ENCODE assay signal across 1 cellular context in the genomic region with DNA sequence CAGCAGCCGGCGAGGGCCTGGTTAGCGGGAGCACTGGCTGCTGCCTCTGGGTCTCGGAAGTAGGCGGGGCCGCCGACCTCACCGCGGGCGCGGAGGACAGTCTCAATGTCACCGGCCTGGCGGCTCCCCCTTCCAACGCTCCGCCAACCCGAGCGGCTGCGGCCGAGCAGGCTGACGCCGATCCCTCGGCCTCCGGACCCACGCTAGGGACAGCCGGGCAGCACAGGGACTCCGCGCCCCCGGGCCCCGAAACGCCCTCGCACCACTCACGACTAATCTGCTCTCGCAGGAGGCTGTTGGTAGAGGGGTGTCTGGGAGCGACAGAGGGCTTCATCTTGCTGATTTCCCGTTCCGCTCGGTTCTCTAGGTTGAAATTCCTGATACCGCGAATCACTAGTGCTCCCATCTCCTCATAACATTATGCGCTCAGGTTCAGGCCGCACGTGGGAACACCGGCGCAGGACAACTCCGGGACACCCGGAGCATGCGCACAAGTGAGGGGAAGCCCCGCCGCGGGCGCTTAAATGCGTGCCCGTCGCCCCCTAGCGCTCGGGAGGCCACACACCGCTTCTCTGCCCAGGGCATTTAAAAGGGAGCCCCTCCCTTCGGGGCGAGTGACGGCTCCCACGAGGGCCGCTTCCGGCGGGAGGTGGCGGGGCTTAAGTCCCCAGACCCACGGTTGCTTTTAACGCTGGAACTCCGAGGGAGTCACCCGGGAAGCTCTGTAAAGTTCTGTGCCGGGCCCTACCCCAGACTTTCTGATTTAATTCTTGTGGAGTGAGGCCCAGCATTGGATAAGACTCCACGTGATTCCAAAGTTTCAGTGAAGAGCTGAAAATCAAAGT.
TF ChIP-seq lines count a peak whose summit lies in the region.

A gene (minus strand): TSS at position 496 of the 845 bp plus-strand sequence. CDS start 90 bp downstream, at position 406.

TF ChIP-seq in K562, 482 proteins besides CTCF, POLR2A, EP300 and RAD21 (continued from another document and continues in another):
- TF ChIP-seq, protein P1, sequence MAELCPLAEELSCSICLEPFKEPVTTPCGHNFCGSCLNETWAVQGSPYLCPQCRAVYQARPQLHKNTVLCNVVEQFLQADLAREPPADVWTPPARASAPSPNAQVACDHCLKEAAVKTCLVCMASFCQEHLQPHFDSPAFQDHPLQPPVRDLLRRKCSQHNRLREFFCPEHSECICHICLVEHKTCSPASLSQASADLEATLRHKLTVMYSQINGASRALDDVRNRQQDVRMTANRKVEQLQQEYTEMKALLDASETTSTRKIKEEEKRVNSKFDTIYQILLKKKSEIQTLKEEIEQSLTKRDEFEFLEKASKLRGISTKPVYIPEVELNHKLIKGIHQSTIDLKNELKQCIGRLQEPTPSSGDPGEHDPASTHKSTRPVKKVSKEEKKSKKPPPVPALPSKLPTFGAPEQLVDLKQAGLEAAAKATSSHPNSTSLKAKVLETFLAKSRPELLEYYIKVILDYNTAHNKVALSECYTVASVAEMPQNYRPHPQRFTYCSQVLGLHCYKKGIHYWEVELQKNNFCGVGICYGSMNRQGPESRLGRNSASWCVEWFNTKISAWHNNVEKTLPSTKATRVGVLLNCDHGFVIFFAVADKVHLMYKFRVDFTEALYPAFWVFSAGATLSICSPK (IDR thresholded peaks at IDR 0.05; ENCODE audit: borderline replicate concordance) = no peak
- TF ChIP-seq, protein P2, sequence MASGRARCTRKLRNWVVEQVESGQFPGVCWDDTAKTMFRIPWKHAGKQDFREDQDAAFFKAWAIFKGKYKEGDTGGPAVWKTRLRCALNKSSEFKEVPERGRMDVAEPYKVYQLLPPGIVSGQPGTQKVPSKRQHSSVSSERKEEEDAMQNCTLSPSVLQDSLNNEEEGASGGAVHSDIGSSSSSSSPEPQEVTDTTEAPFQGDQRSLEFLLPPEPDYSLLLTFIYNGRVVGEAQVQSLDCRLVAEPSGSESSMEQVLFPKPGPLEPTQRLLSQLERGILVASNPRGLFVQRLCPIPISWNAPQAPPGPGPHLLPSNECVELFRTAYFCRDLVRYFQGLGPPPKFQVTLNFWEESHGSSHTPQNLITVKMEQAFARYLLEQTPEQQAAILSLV (tag; IDR thresholded peaks at IDR 0.05) = no peak
- TF ChIP-seq SMARCB1 (IDR thresholded peaks at IDR 0.05; ENCODE audit: insufficient read length, low read depth) = no peak
- TF ChIP-seq GATA2 (CRISPR knock-in tag; IDR thresholded peaks at IDR 0.05) = no peak
- no peak for TF ChIP-seq ZFPM2 (CRISPR knock-in tag; IDR thresholded peaks at IDR 0.05)
- TF ChIP-seq, protein P3, sequence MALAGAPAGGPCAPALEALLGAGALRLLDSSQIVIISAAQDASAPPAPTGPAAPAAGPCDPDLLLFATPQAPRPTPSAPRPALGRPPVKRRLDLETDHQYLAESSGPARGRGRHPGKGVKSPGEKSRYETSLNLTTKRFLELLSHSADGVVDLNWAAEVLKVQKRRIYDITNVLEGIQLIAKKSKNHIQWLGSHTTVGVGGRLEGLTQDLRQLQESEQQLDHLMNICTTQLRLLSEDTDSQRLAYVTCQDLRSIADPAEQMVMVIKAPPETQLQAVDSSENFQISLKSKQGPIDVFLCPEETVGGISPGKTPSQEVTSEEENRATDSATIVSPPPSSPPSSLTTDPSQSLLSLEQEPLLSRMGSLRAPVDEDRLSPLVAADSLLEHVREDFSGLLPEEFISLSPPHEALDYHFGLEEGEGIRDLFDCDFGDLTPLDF (CRISPR knock-in tag; IDR thresholded peaks at IDR 0.05) = peak; percentile 67; the same call in 1 of the 2 replicates
- no peak for TF ChIP-seq ARHGAP35 (IDR thresholded peaks at IDR 0.05; ENCODE audit: partially characterized antibody)
- TF ChIP-seq SRSF7 (optimal IDR thresholded peaks at IDR 0.05; ENCODE audit: low read depth, low read length) = no peak
- TF ChIP-seq RBM22 (IDR thresholded peaks at IDR 0.05; ENCODE audit: low read depth, low read length, poor library complexity, severe bottlenecking) = peak; percentile 51
- TF ChIP-seq, protein P4, sequence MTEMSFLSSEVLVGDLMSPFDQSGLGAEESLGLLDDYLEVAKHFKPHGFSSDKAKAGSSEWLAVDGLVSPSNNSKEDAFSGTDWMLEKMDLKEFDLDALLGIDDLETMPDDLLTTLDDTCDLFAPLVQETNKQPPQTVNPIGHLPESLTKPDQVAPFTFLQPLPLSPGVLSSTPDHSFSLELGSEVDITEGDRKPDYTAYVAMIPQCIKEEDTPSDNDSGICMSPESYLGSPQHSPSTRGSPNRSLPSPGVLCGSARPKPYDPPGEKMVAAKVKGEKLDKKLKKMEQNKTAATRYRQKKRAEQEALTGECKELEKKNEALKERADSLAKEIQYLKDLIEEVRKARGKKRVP (CRISPR knock-in tag; IDR thresholded peaks at IDR 0.05) = no peak
- no peak for TF ChIP-seq CBFA2T2 (conservative IDR thresholded peaks at IDR 0.05)
- TF ChIP-seq ZBTB17 (CRISPR knock-in tag; IDR thresholded peaks at IDR 0.05) = no peak
- 0 out of 2 replicates have a peak, but pooled peaks have one; percentile 2 for TF ChIP-seq LCOR (CRISPR knock-in tag; IDR thresholded peaks at IDR 0.05)
- peak; percentile 91 for TF ChIP-seq TBP (optimal IDR thresholded peaks at IDR 0.05; ENCODE audit: low read depth, low read length)
- TF ChIP-seq FOXJ3 (CRISPR knock-in tag; IDR thresholded peaks at IDR 0.05) = no peak
- TF ChIP-seq, protein P5, sequence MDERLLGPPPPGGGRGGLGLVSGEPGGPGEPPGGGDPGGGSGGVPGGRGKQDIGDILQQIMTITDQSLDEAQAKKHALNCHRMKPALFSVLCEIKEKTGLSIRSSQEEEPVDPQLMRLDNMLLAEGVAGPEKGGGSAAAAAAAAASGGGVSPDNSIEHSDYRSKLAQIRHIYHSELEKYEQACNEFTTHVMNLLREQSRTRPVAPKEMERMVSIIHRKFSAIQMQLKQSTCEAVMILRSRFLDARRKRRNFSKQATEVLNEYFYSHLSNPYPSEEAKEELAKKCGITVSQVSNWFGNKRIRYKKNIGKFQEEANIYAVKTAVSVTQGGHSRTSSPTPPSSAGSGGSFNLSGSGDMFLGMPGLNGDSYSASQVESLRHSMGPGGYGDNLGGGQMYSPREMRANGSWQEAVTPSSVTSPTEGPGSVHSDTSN (CRISPR knock-in tag; IDR thresholded peaks at IDR 0.05; ENCODE audit: low read depth) = no peak
- TF ChIP-seq, protein P5 (tag; conservative IDR thresholded peaks at IDR 0.05; ENCODE audit: low read depth) = no peak
- TF ChIP-seq ZNF699 (CRISPR knock-in tag; IDR thresholded peaks at IDR 0.05; ENCODE audit: insufficient replicate concordance) = no peak
- 0 out of 2 replicates have a peak, but pooled peaks have one; percentile 35 for TF ChIP-seq STAT5A (IDR thresholded peaks at IDR 0.05; ENCODE audit: borderline replicate concordance, low read length)
- TF ChIP-seq, protein P6, sequence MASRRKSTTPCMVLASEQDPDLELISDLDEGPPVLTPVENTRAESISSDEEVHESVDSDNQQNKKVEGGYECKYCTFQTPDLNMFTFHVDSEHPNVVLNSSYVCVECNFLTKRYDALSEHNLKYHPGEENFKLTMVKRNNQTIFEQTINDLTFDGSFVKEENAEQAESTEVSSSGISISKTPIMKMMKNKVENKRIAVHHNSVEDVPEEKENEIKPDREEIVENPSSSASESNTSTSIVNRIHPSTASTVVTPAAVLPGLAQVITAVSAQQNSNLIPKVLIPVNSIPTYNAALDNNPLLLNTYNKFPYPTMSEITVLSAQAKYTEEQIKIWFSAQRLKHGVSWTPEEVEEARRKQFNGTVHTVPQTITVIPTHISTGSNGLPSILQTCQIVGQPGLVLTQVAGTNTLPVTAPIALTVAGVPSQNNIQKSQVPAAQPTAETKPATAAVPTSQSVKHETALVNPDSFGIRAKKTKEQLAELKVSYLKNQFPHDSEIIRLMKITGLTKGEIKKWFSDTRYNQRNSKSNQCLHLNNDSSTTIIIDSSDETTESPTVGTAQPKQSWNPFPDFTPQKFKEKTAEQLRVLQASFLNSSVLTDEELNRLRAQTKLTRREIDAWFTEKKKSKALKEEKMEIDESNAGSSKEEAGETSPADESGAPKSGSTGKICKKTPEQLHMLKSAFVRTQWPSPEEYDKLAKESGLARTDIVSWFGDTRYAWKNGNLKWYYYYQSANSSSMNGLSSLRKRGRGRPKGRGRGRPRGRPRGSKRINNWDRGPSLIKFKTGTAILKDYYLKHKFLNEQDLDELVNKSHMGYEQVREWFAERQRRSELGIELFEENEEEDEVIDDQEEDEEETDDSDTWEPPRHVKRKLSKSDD (conservative IDR thresholded peaks at IDR 0.05; ENCODE audit: low read length) = no peak
- TF ChIP-seq CREB1 (IDR thresholded peaks at IDR 0.05) = peak; percentile 40
- no peak for TF ChIP-seq CREB1 (CRISPR knock-in tag; IDR thresholded peaks at IDR 0.05)
- no peak for TF ChIP-seq ZNF384 (IDR thresholded peaks at IDR 0.05; ENCODE audit: low read depth, low read length)
- no peak for TF ChIP-seq MCM2 (IDR thresholded peaks at IDR 0.05; ENCODE audit: low read depth)
- TF ChIP-seq, protein P7, sequence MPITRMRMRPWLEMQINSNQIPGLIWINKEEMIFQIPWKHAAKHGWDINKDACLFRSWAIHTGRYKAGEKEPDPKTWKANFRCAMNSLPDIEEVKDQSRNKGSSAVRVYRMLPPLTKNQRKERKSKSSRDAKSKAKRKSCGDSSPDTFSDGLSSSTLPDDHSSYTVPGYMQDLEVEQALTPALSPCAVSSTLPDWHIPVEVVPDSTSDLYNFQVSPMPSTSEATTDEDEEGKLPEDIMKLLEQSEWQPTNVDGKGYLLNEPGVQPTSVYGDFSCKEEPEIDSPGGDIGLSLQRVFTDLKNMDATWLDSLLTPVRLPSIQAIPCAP (CRISPR knock-in tag; IDR thresholded peaks at IDR 0.05; ENCODE audit: borderline replicate concordance) = no peak
- TF ChIP-seq HMGN3 (IDR thresholded peaks at IDR 0.05; ENCODE audit: borderline replicate concordance, extremely low read depth, insufficient read length, low read depth, low read length) = peak; percentile 50
- no peak for TF ChIP-seq STAG1 (CRISPR knock-in tag; IDR thresholded peaks at IDR 0.05; ENCODE audit: borderline replicate concordance)
- no peak for TF ChIP-seq SRSF9 (IDR thresholded peaks at IDR 0.05; ENCODE audit: borderline replicate concordance, low read depth, low read length)
- no peak for TF ChIP-seq SIRT6 (IDR thresholded peaks at IDR 0.05; ENCODE audit: low read depth, low read length)
- TF ChIP-seq BCL6 (CRISPR knock-in tag; IDR thresholded peaks at IDR 0.05) = no peak
- TF ChIP-seq ILK (tag; IDR thresholded peaks at IDR 0.05; ENCODE audit: borderline replicate concordance, low read depth) = no peak
- TF ChIP-seq ZNF431 (CRISPR knock-in tag; IDR thresholded peaks at IDR 0.05) = no peak
- no peak for TF ChIP-seq ZNF408 (CRISPR knock-in tag; IDR thresholded peaks at IDR 0.05; ENCODE audit: low read depth)
- TF ChIP-seq, protein P8, sequence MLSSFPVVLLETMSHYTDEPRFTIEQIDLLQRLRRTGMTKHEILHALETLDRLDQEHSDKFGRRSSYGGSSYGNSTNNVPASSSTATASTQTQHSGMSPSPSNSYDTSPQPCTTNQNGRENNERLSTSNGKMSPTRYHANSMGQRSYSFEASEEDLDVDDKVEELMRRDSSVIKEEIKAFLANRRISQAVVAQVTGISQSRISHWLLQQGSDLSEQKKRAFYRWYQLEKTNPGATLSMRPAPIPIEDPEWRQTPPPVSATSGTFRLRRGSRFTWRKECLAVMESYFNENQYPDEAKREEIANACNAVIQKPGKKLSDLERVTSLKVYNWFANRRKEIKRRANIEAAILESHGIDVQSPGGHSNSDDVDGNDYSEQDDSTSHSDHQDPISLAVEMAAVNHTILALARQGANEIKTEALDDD (IDR thresholded peaks at IDR 0.05) = no peak
- peak; percentile 60; the same call in 1 of the 2 replicates for TF ChIP-seq ELF2 (CRISPR knock-in tag; IDR thresholded peaks at IDR 0.05)
- TF ChIP-seq MIER1 (IDR thresholded peaks at IDR 0.05; ENCODE audit: low read depth) = no peak
- TF ChIP-seq CBX2 (IDR thresholded peaks at IDR 0.05; ENCODE audit: insufficient read depth, low read length, poor library complexity, severe bottlenecking) = no peak
- TF ChIP-seq SMARCA4 (IDR thresholded peaks at IDR 0.05) = no peak
- TF ChIP-seq, protein P9, sequence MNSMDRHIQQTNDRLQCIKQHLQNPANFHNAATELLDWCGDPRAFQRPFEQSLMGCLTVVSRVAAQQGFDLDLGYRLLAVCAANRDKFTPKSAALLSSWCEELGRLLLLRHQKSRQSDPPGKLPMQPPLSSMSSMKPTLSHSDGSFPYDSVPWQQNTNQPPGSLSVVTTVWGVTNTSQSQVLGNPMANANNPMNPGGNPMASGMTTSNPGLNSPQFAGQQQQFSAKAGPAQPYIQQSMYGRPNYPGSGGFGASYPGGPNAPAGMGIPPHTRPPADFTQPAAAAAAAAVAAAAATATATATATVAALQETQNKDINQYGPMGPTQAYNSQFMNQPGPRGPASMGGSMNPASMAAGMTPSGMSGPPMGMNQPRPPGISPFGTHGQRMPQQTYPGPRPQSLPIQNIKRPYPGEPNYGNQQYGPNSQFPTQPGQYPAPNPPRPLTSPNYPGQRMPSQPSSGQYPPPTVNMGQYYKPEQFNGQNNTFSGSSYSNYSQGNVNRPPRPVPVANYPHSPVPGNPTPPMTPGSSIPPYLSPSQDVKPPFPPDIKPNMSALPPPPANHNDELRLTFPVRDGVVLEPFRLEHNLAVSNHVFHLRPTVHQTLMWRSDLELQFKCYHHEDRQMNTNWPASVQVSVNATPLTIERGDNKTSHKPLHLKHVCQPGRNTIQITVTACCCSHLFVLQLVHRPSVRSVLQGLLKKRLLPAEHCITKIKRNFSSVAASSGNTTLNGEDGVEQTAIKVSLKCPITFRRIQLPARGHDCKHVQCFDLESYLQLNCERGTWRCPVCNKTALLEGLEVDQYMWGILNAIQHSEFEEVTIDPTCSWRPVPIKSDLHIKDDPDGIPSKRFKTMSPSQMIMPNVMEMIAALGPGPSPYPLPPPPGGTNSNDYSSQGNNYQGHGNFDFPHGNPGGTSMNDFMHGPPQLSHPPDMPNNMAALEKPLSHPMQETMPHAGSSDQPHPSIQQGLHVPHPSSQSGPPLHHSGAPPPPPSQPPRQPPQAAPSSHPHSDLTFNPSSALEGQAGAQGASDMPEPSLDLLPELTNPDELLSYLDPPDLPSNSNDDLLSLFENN (IDR thresholded peaks at IDR 0.05; ENCODE audit: low read depth in 2 of 2, low read length in 2 of 2) = no peak
- TF ChIP-seq CTBP1 (IDR thresholded peaks at IDR 0.05; ENCODE audit: borderline replicate concordance) = peak; percentile 50; the same call in 1 of the 2 replicates
- TF ChIP-seq BRD4 (IDR thresholded peaks at IDR 0.05) = no peak
- TF ChIP-seq SMARCE1 (IDR thresholded peaks at IDR 0.05) = no peak
- TF ChIP-seq, protein P10, sequence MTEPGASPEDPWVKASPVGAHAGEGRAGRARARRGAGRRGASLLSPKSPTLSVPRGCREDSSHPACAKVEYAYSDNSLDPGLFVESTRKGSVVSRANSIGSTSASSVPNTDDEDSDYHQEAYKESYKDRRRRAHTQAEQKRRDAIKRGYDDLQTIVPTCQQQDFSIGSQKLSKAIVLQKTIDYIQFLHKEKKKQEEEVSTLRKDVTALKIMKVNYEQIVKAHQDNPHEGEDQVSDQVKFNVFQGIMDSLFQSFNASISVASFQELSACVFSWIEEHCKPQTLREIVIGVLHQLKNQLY (CRISPR knock-in tag; conservative IDR thresholded peaks at IDR 0.05) = no peak
- no peak for TF ChIP-seq ZNF780A (CRISPR knock-in tag; IDR thresholded peaks at IDR 0.05)
- TF ChIP-seq XRCC5 (IDR thresholded peaks at IDR 0.05; ENCODE audit: low read depth, low read length) = peak; percentile 93
- no peak for TF ChIP-seq ZNF311 (CRISPR knock-in tag; IDR thresholded peaks at IDR 0.05)
- TF ChIP-seq CAMTA2 (CRISPR knock-in tag; conservative IDR thresholded peaks at IDR 0.05) = no peak
